ENCODE assay signal across 21 cellular contexts in the genomic region with DNA sequence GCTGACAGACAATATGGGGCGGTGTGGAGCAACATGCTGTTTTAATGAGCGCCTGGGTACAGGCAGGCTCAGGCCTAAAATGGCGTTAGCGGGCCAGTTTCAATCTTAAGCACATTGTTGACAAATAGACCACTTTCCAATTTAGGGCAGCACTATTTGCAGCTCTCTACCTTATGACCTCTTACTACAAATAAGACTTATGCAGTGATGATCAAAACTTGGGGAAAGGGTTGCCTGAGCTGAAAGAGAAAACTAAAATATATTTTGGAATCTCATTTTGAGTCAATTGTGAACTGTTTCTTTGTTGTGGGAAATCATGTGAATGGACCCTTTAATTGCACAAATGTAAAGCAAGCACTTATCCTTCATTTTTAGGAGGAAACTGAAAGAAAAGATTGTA. TPM values are rescaled to one million over a fixed set of nuclear protein-coding genes. Genes with fewer than 3 reads are reported as not detected.
"Had no signal": no experiment of that assay in that cellular context is flagged by ENCODE, and none has a peak within 500 bp of the region (broad histone marks: within the 10 kb centered on the region; RNA-seq: fewer than 3 reads in every experiment).

No MANE protein-coding gene starts in this region.

- H3K27ac ChIP-seq: gastrocnemius medialis, heart right ventricle, testis, tibial nerve, upper lobe of right lung, vagina had no signal

- DNase-seq: dermis blood vessel endothelial cell; erythroblast; gastrocnemius medialis; heart right ventricle; hypothalamus; kidney glomerular epithelial cell; mesendoderm; naive B cell; posterior cingulate gyrus; stimulated activated CD4-positive, alpha-beta T cell treated with anti-CD3 and anti-CD28 coated beads, Interleukin-2, amount 100 ng/mL, for 24 hours; stimulated activated CD4-positive, alpha-beta T cell treated with anti-CD3 and anti-CD28 coated beads, Interleukin-4, amount 100 ng/mL, for 4 hours; stimulated activated naive B cell treated with anti-CD40 and anti-IgM and Interleukin-4, amounts not matched to agents 10 μg/mL and 1 μg/mL and 100 μg/mL, for 72 hours; stimulated activated naive CD8-positive, alpha-beta T cell treated with anti-CD3 and anti-CD28 coated beads, Interleukin-15, amount 100 ng/mL, for 72 hours; testis; upper lobe of right lung had no signal

- ATAC-seq: gastrocnemius medialis; heart right ventricle; sciatic nerve; stimulated activated naive B cell treated with anti-CD40 and anti-IgM and Interleukin-4, amounts not matched to agents 10 μg/mL and 1 μg/mL and 100 μg/mL, for 72 hours; stimulated activated naive CD8-positive, alpha-beta T cell treated with anti-CD3 and anti-CD28 coated beads, Interleukin-15, amount 100 ng/mL, for 72 hours; upper lobe of right lung had no signal

- H3K27me3 ChIP-seq: gastrocnemius medialis, heart right ventricle, testis, tibial nerve, upper lobe of right lung, vagina had no signal

- H3K36me3 ChIP-seq: gastrocnemius medialis, heart right ventricle, tibial nerve, upper lobe of right lung, vagina had no signal

- H3K4me1 ChIP-seq: gastrocnemius medialis, heart right ventricle, testis, tibial nerve, upper lobe of right lung, vagina had no signal

- FAIRE-seq: endothelial cell of umbilical vein, islet of Langerhans had no signal

- H3K4me3 ChIP-seq: gastrocnemius medialis, heart right ventricle, testis, tibial nerve, upper lobe of right lung, vagina had no signal

- H3K9me3 ChIP-seq: gastrocnemius medialis, heart right ventricle, testis, tibial nerve, upper lobe of right lung, vagina had no signal

RNA-seq across cellular contexts. Expression of a gene that starts 25.5 kb away (rescaled TPM):
- total RNA-seq: osteocyte had no signal
